10 cellular contexts compared by ENCODE assay signal in genomic region chr3:167814441-167814951, GRCh38.
DNase-seq lines count a peak whose midpoint lies in the region; ATAC-seq and TF ChIP-seq lines count a peak whose summit lies in the region.
"Had no signal": no experiment of that assay in that cellular context is flagged by ENCODE, and none has a peak within 500 bp of the region (broad histone marks: within the 10 kb centered on the region; RNA-seq: fewer than 3 reads in every experiment).

No MANE protein-coding gene starts in this region.

- TF ChIP-seq CTCF in SK-N-SH (IDR thresholded peaks at IDR 0.05) (no peak), gastroesophageal sphincter (IDR thresholded peaks at IDR 0.05) (no peak), gastrocnemius medialis (IDR thresholded peaks at IDR 0.05 in 4 of 5, conservative IDR thresholded peaks at IDR 0.05 in 1 of 5) (no peak), endodermal cell (conservative IDR thresholded peaks at IDR 0.05) (no peak)

- H3K4me3 ChIP-seq in GM23248 (no peak overlapping the region), SK-N-SH (ENCODE audit: low read depth in 2 of 2, low read length in 1 of 2) (no peak overlapping the region), gastroesophageal sphincter (no peak overlapping the region), gastrocnemius medialis (no peak overlapping the region), endodermal cell (ENCODE audit: low read length) (no peak overlapping the region)
- H3K4me3 ChIP-seq: adrenal gland had no signal

- in situ Hi-C loops in GM23248 (cut with MboI): no loop called here
- in situ Hi-C loops in gastrocnemius medialis (cut with MboI; ENCODE audit: low sequenced_read_pairs in 4 of 4): no loop called here

- H3K4me2 ChIP-seq in GM23248 (ENCODE audit: unreplicated experiment): no peak overlapping the region
- H3K4me2 ChIP-seq in SK-N-SH: no peak overlapping the region; the same call in 1 of the 2 replicates

- WGBS in GM23248 (ENCODE audit: low coverage in 1 of 2, low lambda C conversion rate in 2 of 2, missing lambda C conversion rate in 2 of 2), 2 experiments: 2 to 4% methylated on average over 4 of the region's 4 CpGs
- 6% methylated on average over 4 of the region's 4 CpGs for whole genome bisulfite sequencing in SK-N-SH (ENCODE audit: low lambda C conversion rate)
- 8 to 13% methylated on average over 4 of the region's 4 CpGs for WGBS in gastroesophageal sphincter (ENCODE audit: low coverage in 1 of 2), 2 donors
- WGBS in endodermal cell (ENCODE audit: insufficient coverage in 1 of 2, insufficient read length in 1 of 2), 2 experiments: 92 to 98% methylated on average over 4 of the region's 4 CpGs

- peak; percentile 75 for DNase-seq in GM23248
- DNase-seq in SK-N-SH: peak; percentile 21
- DNase-seq in gastrocnemius medialis: no peak
- DNase-seq in endodermal cell: no peak
- no peak for DNase-seq in activated naive CD4-positive, alpha-beta T cell treated with anti-CD3 and anti-CD28 coated beads, Interleukin-2, amount 50 U/mL, for 72 hours (ENCODE audit: low spot score in 2 of 2)
- no peak for DNase-seq in T-helper 9 cell
- DNase-seq: adrenal gland, NCI-H1417 had no signal

- H3K79me2 ChIP-seq in GM23248 (ENCODE audit: insufficient read depth) (no peaks in the 10 kb centered on the region), SK-N-SH (ENCODE audit: insufficient read depth) (no peaks in the 10 kb centered on the region)

- POLR2A ChIA-PET in SK-N-SH (lab: Yijun Ruan, JAX): no interaction called here

- H3K9ac ChIP-seq in GM23248: no peak overlapping the region
- no peak overlapping the region for H3K9ac ChIP-seq in SK-N-SH
- no peak overlapping the region for H3K9ac ChIP-seq in endodermal cell (ENCODE audit: extremely low read depth, low read length, poor library complexity, severe bottlenecking)

- H3K9me3 Mint-ChIP-seq in endodermal cell: no peaks in the 10 kb centered on the region
- no peaks in the 10 kb centered on the region for H3K9me3 Mint-ChIP-seq in activated naive CD4-positive, alpha-beta T cell treated with anti-CD3 and anti-CD28 coated beads, Interleukin-2, amount 50 U/mL, for 72 hours

- H3K27me3 Mint-ChIP-seq in endodermal cell (ENCODE audit: insufficient read depth): no peaks in the 10 kb centered on the region

- intact Hi-C loops in gastrocnemius medialis (cut with DNase I; ENCODE audit: low total_unique reads): no loop called here

- H3K27ac ChIP-seq in GM23248 (no peak overlapping the region), SK-N-SH (ENCODE audit: low read depth in 2 of 2, low read length in 1 of 2) (peak overlapping the region in 1 of 2 experiments; percentile 58; a peak in 3 of 4 replicates), gastroesophageal sphincter (peak overlapping the region in 3 of 4 donors; percentile 45 to 62 (median 49)), gastrocnemius medialis (peak overlapping the region; percentile 42 to 71 (median 45)), endodermal cell (ENCODE audit: low read depth, low read length) (no peak overlapping the region)

- peaks cover 21% of the 10 kb centered on the region; the same call in 1 of the 2 replicates for H3K4me1 ChIP-seq in GM23248 (ENCODE audit: insufficient read depth)
- H3K4me1 ChIP-seq in SK-N-SH (ENCODE audit: control insufficient read depth in 1 of 2, insufficient read depth in 2 of 2, low read depth in 1 of 2, low read length in 1 of 2): peaks cover 0 to 12% of the 10 kb centered on the region in 2 experiments; a peak in 2 of 4 replicates
- peaks cover 12 to 29% (median 15%) of the 10 kb centered on the region in 3 donors for H3K4me1 ChIP-seq in gastroesophageal sphincter
- H3K4me1 ChIP-seq in gastrocnemius medialis: peaks cover 33 to 35% of the 10 kb centered on the region in 2 donors
- no peaks in the 10 kb centered on the region for H3K4me1 ChIP-seq in endodermal cell (ENCODE audit: control insufficient read depth, insufficient read depth, low read length)
- H3K4me1 ChIP-seq: adrenal gland had no signal

- H3K27ac Mint-ChIP-seq in endodermal cell: no peak overlapping the region
- H3K27ac Mint-ChIP-seq in activated naive CD4-positive, alpha-beta T cell treated with anti-CD3 and anti-CD28 coated beads, Interleukin-2, amount 50 U/mL, for 72 hours: no peak overlapping the region

- ATAC-seq in gastroesophageal sphincter (peak; percentile 74), gastrocnemius medialis (peak; percentile 65 to 77), HG02798 (IDR thresholded peaks at IDR 0.05; ENCODE audit: poor library complexity, unreplicated experiment) (no peak)
- ATAC-seq in activated naive CD4-positive, alpha-beta T cell treated with anti-CD3 and anti-CD28 coated beads, Interleukin-2, amount 50 U/mL, for 72 hours: no peak

- H3K27me3 ChIP-seq in GM23248 (replicated peaks; ENCODE audit: insufficient read depth): no peaks in the 10 kb centered on the region
- H3K27me3 ChIP-seq in SK-N-SH (ENCODE audit: insufficient read depth): no peaks in the 10 kb centered on the region
- H3K27me3 ChIP-seq in gastroesophageal sphincter: no peaks in the 10 kb centered on the region
- no peaks in the 10 kb centered on the region for H3K27me3 ChIP-seq in gastrocnemius medialis
- H3K27me3 ChIP-seq in endodermal cell (ENCODE audit: control insufficient read depth, insufficient read depth, low read length, poor library complexity, severe bottlenecking): no peaks in the 10 kb centered on the region
- H3K27me3 ChIP-seq: adrenal gland had no signal

- H4K20me1 ChIP-seq in GM23248 (ENCODE audit: insufficient read depth) (no peaks in the 10 kb centered on the region), SK-N-SH (ENCODE audit: insufficient read depth) (no peaks in the 10 kb centered on the region)

- no peak for TF ChIP-seq EP300 in SK-N-SH (IDR thresholded peaks at IDR 0.05; ENCODE audit: borderline replicate concordance in 1 of 2, low read depth in 1 of 2, low read length in 1 of 2)
- TF ChIP-seq EP300 in gastroesophageal sphincter (IDR thresholded peaks at IDR 0.05): no peak

- no peak overlapping the region for H3K4me3 Mint-ChIP-seq in endodermal cell

- TF ChIP-seq POLR2A in gastroesophageal sphincter (IDR thresholded peaks at IDR 0.05): no peak
- no peak for TF ChIP-seq POLR2A in gastrocnemius medialis (IDR thresholded peaks at IDR 0.05)

- H3K4me1 Mint-ChIP-seq in endodermal cell: no peaks in the 10 kb centered on the region

- H3K9me3 ChIP-seq in GM23248 (ENCODE audit: low read depth) (no peaks in the 10 kb centered on the region), SK-N-SH (no peaks in the 10 kb centered on the region), gastroesophageal sphincter (no peaks in the 10 kb centered on the region), gastrocnemius medialis (no peaks in the 10 kb centered on the region), endodermal cell (ENCODE audit: control insufficient read depth, low read length) (no peaks in the 10 kb centered on the region)
- H3K9me3 ChIP-seq: adrenal gland had no signal

- H3K9me2 ChIP-seq in GM23248 (ENCODE audit: insufficient read depth): no peaks in the 10 kb centered on the region
- no peaks in the 10 kb centered on the region for H3K9me2 ChIP-seq in SK-N-SH

- no peaks in the 10 kb centered on the region for H3K36me3 ChIP-seq in GM23248 (ENCODE audit: low read depth)
- H3K36me3 ChIP-seq in SK-N-SH (replicated peaks in 1 of 2; ENCODE audit: control insufficient read depth in 1 of 2, insufficient read depth in 2 of 2, low read length in 1 of 2): no peaks in the 10 kb centered on the region
- no peaks in the 10 kb centered on the region for H3K36me3 ChIP-seq in gastroesophageal sphincter
- no peaks in the 10 kb centered on the region for H3K36me3 ChIP-seq in gastrocnemius medialis
- H3K36me3 ChIP-seq in endodermal cell (ENCODE audit: control insufficient read depth, insufficient read depth, low read length): no peaks in the 10 kb centered on the region
- H3K36me3 ChIP-seq: adrenal gland had no signal

- TF ChIP-seq RAD21 in SK-N-SH (IDR thresholded peaks at IDR 0.05; ENCODE audit: low read length): no peak

- CTCF ChIA-PET in SK-N-SH (lab: Yijun Ruan, JAX): interaction anchor here (1.3 kb wide), 1 partner anchor 67 kb away, joined by 3 read pairs; no protein-coding TSS in a partner anchor

- no peaks in the 10 kb centered on the region for H3K36me3 Mint-ChIP-seq in endodermal cell (ENCODE audit: low read depth)
- H3K36me3 Mint-ChIP-seq in activated naive CD4-positive, alpha-beta T cell treated with anti-CD3 and anti-CD28 coated beads, Interleukin-2, amount 50 U/mL, for 72 hours: no peaks in the 10 kb centered on the region

- no peak overlapping the region; the same call in 1 of the 2 replicates for H2AFZ ChIP-seq in GM23248
- H2AFZ ChIP-seq in SK-N-SH (ENCODE audit: low read depth): no peak overlapping the region

- H3F3A ChIP-seq in GM23248 (ENCODE audit: insufficient read depth): peaks cover 10% of the 10 kb centered on the region; the same call in 1 of the 2 replicates
- peaks cover 4% of the 10 kb centered on the region for H3F3A ChIP-seq in SK-N-SH (replicated peaks; ENCODE audit: insufficient read depth)

TF ChIP-seq in SK-N-SH, 30 proteins besides CTCF, POLR2A, EP300 and RAD21 (continues in another document):
- TF ChIP-seq JUND (IDR thresholded peaks at IDR 0.05): 0 out of 2 replicates have a peak, but pooled peaks have one; percentile 8
- TF ChIP-seq NFIC (IDR thresholded peaks at IDR 0.05; ENCODE audit: borderline replicate concordance): peak; percentile 44; the same call in 1 of the 2 replicates
- TF ChIP-seq GATA2 (CRISPR knock-in tag; IDR thresholded peaks at IDR 0.05): no peak
- no peak for TF ChIP-seq ZBTB33 (IDR thresholded peaks at IDR 0.05; ENCODE audit: borderline replicate concordance, low read depth)

Comparison
In these comparisons a context has a peak if more than half of its experiments do, and no peak if none do; other contexts are left out.
1. DNase-seq: peak in GM23248 (single experiment) and SK-N-SH (single experiment); none in gastrocnemius medialis (0 of 2), endodermal cell (single experiment), activated naive CD4-positive, alpha-beta T cell treated with anti-CD3 and anti-CD28 coated beads, Interleukin-2, amount 50 U/mL, for 72 hours (0 of 2) and T-helper 9 cell (single experiment).
2. H3K27ac ChIP-seq: peak in gastroesophageal sphincter (3 of 4) and gastrocnemius medialis (4 of 4); none in GM23248 (single experiment) and endodermal cell (single experiment).
3. ATAC-seq: peak in gastroesophageal sphincter (single experiment) and gastrocnemius medialis (2 of 2); none in HG02798 (single experiment) and activated naive CD4-positive, alpha-beta T cell treated with anti-CD3 and anti-CD28 coated beads, Interleukin-2, amount 50 U/mL, for 72 hours (0 of 2).